1 cellular context compared by ENCODE assay signal in genomic region chr22:42769574-42770447, GRCh38.
TF ChIP-seq lines count a peak whose summit lies in the region.

No MANE protein-coding gene starts in this region.

TF ChIP-seq in HepG2, 621 proteins besides CTCF, POLR2A, EP300 and RAD21 (continued from another document and continues in another):
- TF ChIP-seq, protein P1, sequence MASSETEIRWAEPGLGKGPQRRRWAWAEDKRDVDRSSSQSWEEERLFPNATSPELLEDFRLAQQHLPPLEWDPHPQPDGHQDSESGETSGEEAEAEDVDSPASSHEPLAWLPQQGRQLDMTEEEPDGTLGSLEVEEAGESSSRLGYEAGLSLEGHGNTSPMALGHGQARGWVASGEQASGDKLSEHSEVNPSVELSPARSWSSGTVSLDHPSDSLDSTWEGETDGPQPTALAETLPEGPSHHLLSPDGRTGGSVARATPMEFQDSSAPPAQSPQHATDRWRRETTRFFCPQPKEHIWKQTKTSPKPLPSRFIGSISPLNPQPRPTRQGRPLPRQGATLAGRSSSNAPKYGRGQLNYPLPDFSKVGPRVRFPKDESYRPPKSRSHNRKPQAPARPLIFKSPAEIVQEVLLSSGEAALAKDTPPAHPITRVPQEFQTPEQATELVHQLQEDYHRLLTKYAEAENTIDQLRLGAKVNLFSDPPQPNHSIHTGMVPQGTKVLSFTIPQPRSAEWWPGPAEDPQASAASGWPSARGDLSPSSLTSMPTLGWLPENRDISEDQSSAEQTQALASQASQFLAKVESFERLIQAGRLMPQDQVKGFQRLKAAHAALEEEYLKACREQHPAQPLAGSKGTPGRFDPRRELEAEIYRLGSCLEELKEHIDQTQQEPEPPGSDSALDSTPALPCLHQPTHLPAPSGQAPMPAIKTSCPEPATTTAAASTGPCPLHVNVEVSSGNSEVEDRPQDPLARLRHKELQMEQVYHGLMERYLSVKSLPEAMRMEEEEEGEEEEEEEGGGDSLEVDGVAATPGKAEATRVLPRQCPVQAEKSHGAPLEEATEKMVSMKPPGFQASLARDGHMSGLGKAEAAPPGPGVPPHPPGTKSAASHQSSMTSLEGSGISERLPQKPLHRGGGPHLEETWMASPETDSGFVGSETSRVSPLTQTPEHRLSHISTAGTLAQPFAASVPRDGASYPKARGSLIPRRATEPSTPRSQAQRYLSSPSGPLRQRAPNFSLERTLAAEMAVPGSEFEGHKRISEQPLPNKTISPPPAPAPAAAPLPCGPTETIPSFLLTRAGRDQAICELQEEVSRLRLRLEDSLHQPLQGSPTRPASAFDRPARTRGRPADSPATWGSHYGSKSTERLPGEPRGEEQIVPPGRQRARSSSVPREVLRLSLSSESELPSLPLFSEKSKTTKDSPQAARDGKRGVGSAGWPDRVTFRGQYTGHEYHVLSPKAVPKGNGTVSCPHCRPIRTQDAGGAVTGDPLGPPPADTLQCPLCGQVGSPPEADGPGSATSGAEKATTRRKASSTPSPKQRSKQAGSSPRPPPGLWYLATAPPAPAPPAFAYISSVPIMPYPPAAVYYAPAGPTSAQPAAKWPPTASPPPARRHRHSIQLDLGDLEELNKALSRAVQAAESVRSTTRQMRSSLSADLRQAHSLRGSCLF (CRISPR knock-in tag; IDR thresholded peaks at IDR 0.05; ENCODE audit: borderline replicate concordance): no peak
- no peak for TF ChIP-seq HOXA5 (CRISPR knock-in tag; IDR thresholded peaks at IDR 0.05)
- no peak for TF ChIP-seq ZBTB8A (CRISPR knock-in tag; IDR thresholded peaks at IDR 0.05; ENCODE audit: borderline replicate concordance, low read depth)
- TF ChIP-seq SRSF9 (IDR thresholded peaks at IDR 0.05; ENCODE audit: borderline replicate concordance, insufficient read depth, low read depth, low read length, poor library complexity, severe bottlenecking): no peak
- no peak for TF ChIP-seq ZNF691 (CRISPR knock-in tag; IDR thresholded peaks at IDR 0.05; ENCODE audit: borderline replicate concordance, low read depth)
- TF ChIP-seq ZNF839 (CRISPR knock-in tag; IDR thresholded peaks at IDR 0.05; ENCODE audit: borderline replicate concordance): no peak
- peak; percentile 21; the same call in 1 of the 2 replicates for TF ChIP-seq ZBTB7B (CRISPR knock-in tag; IDR thresholded peaks at IDR 0.05)
- no peak for TF ChIP-seq XBP1 (CRISPR knock-in tag; IDR thresholded peaks at IDR 0.05)
- TF ChIP-seq PTBP1 (IDR thresholded peaks at IDR 0.05; ENCODE audit: low read depth, low read length, poor library complexity, severe bottlenecking): no peak
- no peak for TF ChIP-seq ELF1 (CRISPR knock-in tag; IDR thresholded peaks at IDR 0.05)
- TF ChIP-seq ZNF337 (CRISPR knock-in tag; IDR thresholded peaks at IDR 0.05; ENCODE audit: borderline replicate concordance, low read depth): no peak
- no peak for TF ChIP-seq SIX1 (CRISPR knock-in tag; IDR thresholded peaks at IDR 0.05; ENCODE audit: borderline replicate concordance)
- TF ChIP-seq, protein P2, sequence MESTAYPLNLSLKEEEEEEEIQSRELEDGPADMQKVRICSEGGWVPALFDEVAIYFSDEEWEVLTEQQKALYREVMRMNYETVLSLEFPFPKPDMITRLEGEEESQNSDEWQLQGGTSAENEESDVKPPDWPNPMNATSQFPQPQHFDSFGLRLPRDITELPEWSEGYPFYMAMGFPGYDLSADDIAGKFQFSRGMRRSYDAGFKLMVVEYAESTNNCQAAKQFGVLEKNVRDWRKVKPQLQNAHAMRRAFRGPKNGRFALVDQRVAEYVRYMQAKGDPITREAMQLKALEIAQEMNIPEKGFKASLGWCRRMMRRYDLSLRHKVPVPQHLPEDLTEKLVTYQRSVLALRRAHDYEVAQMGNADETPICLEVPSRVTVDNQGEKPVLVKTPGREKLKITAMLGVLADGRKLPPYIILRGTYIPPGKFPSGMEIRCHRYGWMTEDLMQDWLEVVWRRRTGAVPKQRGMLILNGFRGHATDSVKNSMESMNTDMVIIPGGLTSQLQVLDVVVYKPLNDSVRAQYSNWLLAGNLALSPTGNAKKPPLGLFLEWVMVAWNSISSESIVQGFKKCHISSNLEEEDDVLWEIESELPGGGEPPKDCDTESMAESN (CRISPR knock-in tag; conservative IDR thresholded peaks at IDR 0.05): no peak
- no peak for TF ChIP-seq MAZ (IDR thresholded peaks at IDR 0.05; ENCODE audit: borderline replicate concordance, low read depth, low read length)
- no peak for TF ChIP-seq MAZ (CRISPR knock-in tag; IDR thresholded peaks at IDR 0.05; ENCODE audit: low read depth)
- TF ChIP-seq SALL2 (CRISPR knock-in tag; IDR thresholded peaks at IDR 0.05): 0 out of 2 replicates have a peak, but pooled peaks have one; percentile 29
- TF ChIP-seq ZNF18 (CRISPR knock-in tag; IDR thresholded peaks at IDR 0.05; ENCODE audit: insufficient replicate concordance): no peak
- TF ChIP-seq POLR2AphosphoS5 (IDR thresholded peaks at IDR 0.05; ENCODE audit: low read depth, low read length): no peak
- no peak for TF ChIP-seq TERF1 (CRISPR knock-in tag; IDR thresholded peaks at IDR 0.05)
- TF ChIP-seq IRX3 (CRISPR knock-in tag; IDR thresholded peaks at IDR 0.05; ENCODE audit: borderline replicate concordance, low read depth): no peak
- TF ChIP-seq CCAR2 (optimal IDR thresholded peaks at IDR 0.05; ENCODE audit: low read depth, low read length): no peak
- TF ChIP-seq ZNF883 (CRISPR knock-in tag; IDR thresholded peaks at IDR 0.05; ENCODE audit: not compliant biosample characterization): no peak
- TF ChIP-seq ZNF710 (CRISPR knock-in tag; IDR thresholded peaks at IDR 0.05; ENCODE audit: borderline replicate concordance): no peak
- no peak for TF ChIP-seq ZNF747 (CRISPR knock-in tag; IDR thresholded peaks at IDR 0.05; ENCODE audit: borderline replicate concordance)
- no peak for TF ChIP-seq ZNF510 (CRISPR knock-in tag; IDR thresholded peaks at IDR 0.05; ENCODE audit: low read depth)
- no peak for TF ChIP-seq ZBTB20 (CRISPR knock-in tag; IDR thresholded peaks at IDR 0.05; ENCODE audit: borderline replicate concordance, low read depth)
- TF ChIP-seq NFKBIZ (CRISPR knock-in tag; IDR thresholded peaks at IDR 0.05): no peak
- TF ChIP-seq ZBTB10 (CRISPR knock-in tag; IDR thresholded peaks at IDR 0.05; ENCODE audit: borderline replicate concordance): no peak
- TF ChIP-seq MATR3 (CRISPR knock-in tag; IDR thresholded peaks at IDR 0.05): no peak
- peak; percentile 39 for TF ChIP-seq MED1 (CRISPR knock-in tag; IDR thresholded peaks at IDR 0.05)
- TF ChIP-seq ZSCAN21 (CRISPR knock-in tag; IDR thresholded peaks at IDR 0.05; ENCODE audit: borderline replicate concordance): 0 out of 2 replicates have a peak, but pooled peaks have one; percentile 34
- no peak for TF ChIP-seq KLF6 (CRISPR knock-in tag; IDR thresholded peaks at IDR 0.05)
- 0 out of 2 replicates have a peak, but pooled peaks have one; percentile 38 for TF ChIP-seq RXRB (CRISPR knock-in tag; IDR thresholded peaks at IDR 0.05; ENCODE audit: borderline replicate concordance)
- TF ChIP-seq YY1 (IDR thresholded peaks at IDR 0.05; ENCODE audit: insufficient read depth, insufficient replicate concordance, low read depth, low read length): no peak
- TF ChIP-seq SKI (IDR thresholded peaks at IDR 0.05; ENCODE audit: partially characterized antibody): no peak
- no peak for TF ChIP-seq KDM4B (CRISPR knock-in tag; IDR thresholded peaks at IDR 0.05)
- no peak for TF ChIP-seq SP2 (CRISPR knock-in tag; IDR thresholded peaks at IDR 0.05)
- no peak for TF ChIP-seq JUND (CRISPR knock-in tag; IDR thresholded peaks at IDR 0.05)
- TF ChIP-seq ZNF124 (CRISPR knock-in tag; IDR thresholded peaks at IDR 0.05): no peak
- TF ChIP-seq ZBTB2 (CRISPR knock-in tag; IDR thresholded peaks at IDR 0.05; ENCODE audit: low read depth): no peak
- no peak for TF ChIP-seq ZNF44 (CRISPR knock-in tag; IDR thresholded peaks at IDR 0.05)
- 0 out of 2 replicates have a peak, but pooled peaks have one; percentile 41 for TF ChIP-seq HNF1B (CRISPR knock-in tag; IDR thresholded peaks at IDR 0.05)
